Comparison of ENCODE assay signal across 36 cellular contexts in the genomic region with DNA sequence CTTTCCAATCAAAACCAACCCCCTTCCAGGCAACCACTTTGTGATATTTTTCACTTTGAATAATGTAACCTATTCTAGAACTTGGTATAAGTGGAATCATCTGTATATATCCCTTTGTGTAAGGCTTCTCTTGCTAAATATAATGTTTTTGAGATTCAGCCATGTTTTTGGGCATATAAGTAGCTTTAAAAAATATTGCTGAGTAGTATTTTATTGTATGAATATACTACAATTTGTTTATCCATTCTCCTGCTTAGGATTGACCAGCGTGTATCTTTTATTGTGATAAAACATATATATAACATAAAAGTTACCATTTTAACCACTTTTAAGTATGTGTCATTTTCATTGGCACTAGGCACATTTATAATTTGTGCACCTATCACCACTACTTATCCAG.
"Had no signal": no experiment of that assay in that cellular context is flagged by ENCODE, and none has a peak within 500 bp of the region (broad histone marks: within the 10 kb centered on the region; RNA-seq: fewer than 3 reads in every experiment).

No MANE protein-coding gene starts in this region.

- H3K27me3 ChIP-seq: MG63 had no signal

- H3K4me3 ChIP-seq: MG63 had no signal

- H3K9me3 ChIP-seq: MG63 had no signal

- H3K36me3 ChIP-seq: MG63 had no signal

- DNase-seq: Karpas-422, Kasumi-1, MG63, MM.1S, MV-4-11, NCI-H1048, NCI-H1092, NCI-H1092 treated with DMSO at 0.1 percent for 48 hours, NCI-H1105, NCI-H1105 treated with DMSO at 0.1 percent for 48 hours, NCI-H1417, NCI-H1417 treated with DMSO at 0.1 percent for 48 hours, NCI-H1436, NCI-H1436 treated with DMSO at 0.1 percent for 48 hours, NCI-H146, NCI-H1694, NCI-H1694 treated with DMSO at 0.1 percent for 48 hours, NCI-H187, NCI-H187 treated with DMSO at 0.1 percent for 48 hours, NCI-H1930, NCI-H2029, NCI-H2029 treated with DMSO at 0.1 percent for 48 hours, NCI-H2081, NCI-H2081 treated with DMSO at 0.1 percent for 48 hours, NCI-H2107, NCI-H2171, NCI-H2171 treated with DMSO at 0.1 percent for 48 hours, NCI-H2227 treated with DMSO at 0.1 percent for 48 hours, NCI-H226, NCI-H345, NCI-H446, NCI-H446 treated with DMSO at 0.1 percent for 48 hours, NCI-H510A, NCI-H510A treated with DMSO at 0.1 percent for 48 hours, NCI-H524, NCI-H524 treated with DMSO at 0.1 percent for 48 hours had no signal
